Comparison of ENCODE assay signal across 1 cellular context in the genomic region with DNA sequence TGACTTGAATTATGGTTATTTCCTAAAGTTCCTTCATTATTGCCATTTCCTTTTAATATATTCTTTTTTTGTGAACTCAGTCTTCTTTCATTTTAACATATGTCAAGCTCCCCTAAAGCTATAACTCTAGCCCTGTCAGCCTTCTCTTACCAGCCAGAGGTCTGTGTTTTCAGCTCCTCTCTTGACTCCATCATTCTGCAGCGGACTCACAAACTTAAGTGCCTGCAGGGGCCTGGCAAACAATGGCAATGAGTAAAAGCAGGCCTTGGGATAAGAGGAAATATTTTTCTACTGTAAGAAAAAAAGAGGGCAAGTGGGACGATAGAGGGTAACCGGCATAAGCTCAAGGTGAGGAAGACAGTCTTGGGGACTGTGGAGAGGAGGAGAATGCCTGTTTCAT.
TF ChIP-seq lines count a peak whose summit lies in the region.

No MANE protein-coding gene starts in this region.

TF ChIP-seq in SK-N-SH treated with all-trans-retinoic acid at 6 μM for 48 hours, 23 proteins besides CTCF, POLR2A, EP300 and RAD21 (continued from another document):
- TF ChIP-seq, protein P1, sequence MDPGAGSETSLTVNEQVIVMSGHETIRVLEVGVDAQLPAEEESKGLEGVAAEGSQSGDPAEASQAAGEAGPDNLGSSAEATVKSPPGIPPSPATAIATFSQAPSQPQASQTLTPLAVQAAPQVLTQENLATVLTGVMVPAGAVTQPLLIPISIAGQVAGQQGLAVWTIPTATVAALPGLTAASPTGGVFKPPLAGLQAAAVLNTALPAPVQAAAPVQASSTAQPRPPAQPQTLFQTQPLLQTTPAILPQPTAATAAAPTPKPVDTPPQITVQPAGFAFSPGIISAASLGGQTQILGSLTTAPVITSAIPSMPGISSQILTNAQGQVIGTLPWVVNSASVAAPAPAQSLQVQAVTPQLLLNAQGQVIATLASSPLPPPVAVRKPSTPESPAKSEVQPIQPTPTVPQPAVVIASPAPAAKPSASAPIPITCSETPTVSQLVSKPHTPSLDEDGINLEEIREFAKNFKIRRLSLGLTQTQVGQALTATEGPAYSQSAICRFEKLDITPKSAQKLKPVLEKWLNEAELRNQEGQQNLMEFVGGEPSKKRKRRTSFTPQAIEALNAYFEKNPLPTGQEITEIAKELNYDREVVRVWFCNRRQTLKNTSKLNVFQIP (CRISPR knock-in tag; IDR thresholded peaks at IDR 0.05; ENCODE audit: borderline replicate concordance, low read depth) = no peak
- TF ChIP-seq, protein P2, sequence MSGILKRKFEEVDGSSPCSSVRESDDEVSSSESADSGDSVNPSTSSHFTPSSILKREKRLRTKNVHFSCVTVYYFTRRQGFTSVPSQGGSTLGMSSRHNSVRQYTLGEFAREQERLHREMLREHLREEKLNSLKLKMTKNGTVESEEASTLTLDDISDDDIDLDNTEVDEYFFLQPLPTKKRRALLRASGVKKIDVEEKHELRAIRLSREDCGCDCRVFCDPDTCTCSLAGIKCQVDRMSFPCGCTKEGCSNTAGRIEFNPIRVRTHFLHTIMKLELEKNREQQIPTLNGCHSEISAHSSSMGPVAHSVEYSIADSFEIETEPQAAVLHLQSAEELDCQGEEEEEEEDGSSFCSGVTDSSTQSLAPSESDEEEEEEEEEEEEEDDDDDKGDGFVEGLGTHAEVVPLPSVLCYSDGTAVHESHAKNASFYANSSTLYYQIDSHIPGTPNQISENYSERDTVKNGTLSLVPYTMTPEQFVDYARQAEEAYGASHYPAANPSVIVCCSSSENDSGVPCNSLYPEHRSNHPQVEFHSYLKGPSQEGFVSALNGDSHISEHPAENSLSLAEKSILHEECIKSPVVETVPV (CRISPR knock-in tag; IDR thresholded peaks at IDR 0.05) = no peak
